ENCODE assay signal across 25 cellular contexts in genomic region chr3:171227828-171228227, GRCh38.
A peak's percentile ranks its signal among the peaks of the same experiment; 100 is the strongest.
DNase-seq lines count a peak whose midpoint lies in the region; ATAC-seq and TF ChIP-seq lines count a peak whose summit lies in the region.
"Had no signal": no experiment of that assay in that cellular context is flagged by ENCODE, and none has a peak within 500 bp of the region (broad histone marks: within the 10 kb centered on the region; RNA-seq: fewer than 3 reads in every experiment).

No MANE protein-coding gene starts in this region.

- no peak for TF ChIP-seq CTCF in CD8-positive, alpha-beta T cell (IDR thresholded peaks at IDR 0.05)
- no peak for TF ChIP-seq CTCF in HEK293 (tag by site-specific recombination; IDR thresholded peaks at IDR 0.05)

- CTCF ChIA-PET in CD8-positive, alpha-beta T cell (lab: Charles Lee): no interaction called here
- CTCF ChIA-PET in HEK293 (lab: Yijun Ruan, JAX): interaction anchor here (0.6 kb wide), 2 partner anchors 62 to 926 kb away, joined by 3 read pairs; no protein-coding TSS in a partner anchor

- POLR2A ChIA-PET in CD8-positive, alpha-beta T cell (lab: Charles Lee): interaction anchor here (0.6 kb wide), 1 partner anchor 63 kb away, joined by 4 read pairs; no protein-coding TSS in a partner anchor
- POLR2A ChIA-PET in HEK293 (lab: Yijun Ruan, JAX): no interaction called here

- H3K9me3 ChIP-seq in CD8-positive, alpha-beta T cell (ENCODE audit: low read length): no peaks in the 10 kb centered on the region
- no peaks in the 10 kb centered on the region for H3K9me3 ChIP-seq in HEK293 (ENCODE audit: control insufficient read depth, insufficient read depth, low read depth, low read length)
- H3K9me3 ChIP-seq: A549, BE2C, Caco-2 had no signal

- intact Hi-C loops in CD8-positive, alpha-beta T cell (cut with DNase I, micrococcal nuclease): loop anchor here in 1 of 2 experiments (10.0 kb wide), 1 partner anchor 47 kb away; no protein-coding TSS in a partner anchor
- intact Hi-C loops in activated T-helper 2 cell treated with anti-CD3 and anti-CD28 coated beads, Interferon-gamma antibody, Interleukin-2, Interleukin-4, amounts not matched to agents 10 μg/mL and 5 μg/mL and 100 μg/mL, durations not matched to agents 14 hours and 24 hours and 36 hours (cut with micrococcal nuclease): loop anchor here (5.0 kb wide), 1 partner anchor 39 kb away; no protein-coding TSS in a partner anchor
- intact Hi-C loops in posterior cingulate gyrus (cut with DNase I): no loop called here

- no peaks in the 10 kb centered on the region for H3K27me3 ChIP-seq in CD8-positive, alpha-beta T cell (ENCODE audit: insufficient read depth, low read length)
- H3K27me3 ChIP-seq: BE2C had no signal

- no peak for ATAC-seq in CD8-positive, alpha-beta T cell
- ATAC-seq: A549, GM23338, HCT116 had no signal

- H3K36me3 ChIP-seq in CD8-positive, alpha-beta T cell (ENCODE audit: insufficient read depth, low read length): no peaks in the 10 kb centered on the region
- peaks cover 0 to 3% of the 10 kb centered on the region in 2 experiments; a peak in 1 of 3 replicates for H3K36me3 ChIP-seq in HEK293 (ENCODE audit: control insufficient read depth in 2 of 2, insufficient read depth in 1 of 2, low read length in 2 of 2)
- H3K36me3 ChIP-seq: BE2C had no signal

- peaks cover 14% of the 10 kb centered on the region for H3K4me1 ChIP-seq in CD8-positive, alpha-beta T cell (ENCODE audit: insufficient read depth, low read length)
- peaks cover 10% of the 10 kb centered on the region for H3K4me1 ChIP-seq in HEK293 (ENCODE audit: control insufficient read depth, insufficient read depth, low read length)
- H3K4me1 ChIP-seq: A549, Caco-2 had no signal

- no peak overlapping the region for H3K4me3 ChIP-seq in CD8-positive, alpha-beta T cell (ENCODE audit: low read depth, low read length)
- H3K4me3 ChIP-seq in HEK293 (ENCODE audit: low read depth, low read length): no peak overlapping the region
- H3K4me3 ChIP-seq: A549; BLaER1 treated with 17β-estradiol and CSF1 and Interleukin-3, amounts not matched to agents 10 nM and 100 nM; GM23338 had no signal

- H3K9me3 Mint-ChIP-seq in activated naive CD8-positive, alpha-beta T cell (ENCODE audit: low read depth): peaks cover 9% of the 10 kb centered on the region
- H3K9me3 Mint-ChIP-seq in activated naive CD8-positive, alpha-beta T cell treated with anti-CD3 and anti-CD28 coated beads for 36 hours: peaks cover 9% of the 10 kb centered on the region
- peaks cover 13% of the 10 kb centered on the region for H3K9me3 Mint-ChIP-seq in CD8-positive, alpha-beta T cell
- peaks cover 34% of the 10 kb centered on the region for H3K9me3 Mint-ChIP-seq in activated T-helper 2 cell treated with anti-CD3 and anti-CD28 coated beads, Interferon-gamma antibody, Interleukin-2, Interleukin-4, amounts not matched to agents 10 μg/mL and 5 μg/mL and 100 μg/mL, durations not matched to agents 14 hours and 24 hours and 36 hours
- H3K9me3 Mint-ChIP-seq: HFFc6 had no signal

- peaks cover 19% of the 10 kb centered on the region for H3K36me3 Mint-ChIP-seq in activated naive CD8-positive, alpha-beta T cell
- H3K36me3 Mint-ChIP-seq in activated naive CD8-positive, alpha-beta T cell treated with anti-CD3 and anti-CD28 coated beads for 36 hours: peaks cover 35% of the 10 kb centered on the region
- peaks cover 39% of the 10 kb centered on the region for H3K36me3 Mint-ChIP-seq in CD8-positive, alpha-beta T cell
- peaks cover 54% of the 10 kb centered on the region for H3K36me3 Mint-ChIP-seq in activated T-helper 2 cell treated with anti-CD3 and anti-CD28 coated beads, Interferon-gamma antibody, Interleukin-2, Interleukin-4, amounts not matched to agents 10 μg/mL and 5 μg/mL and 100 μg/mL, durations not matched to agents 14 hours and 24 hours and 36 hours (ENCODE audit: low read depth)
- H3K36me3 Mint-ChIP-seq: CD14-positive monocyte had no signal

- peak overlapping the region; percentile 24 for H3K27ac Mint-ChIP-seq in activated naive CD8-positive, alpha-beta T cell
- no peak overlapping the region for H3K27ac Mint-ChIP-seq in activated naive CD8-positive, alpha-beta T cell treated with anti-CD3 and anti-CD28 coated beads for 36 hours
- H3K27ac Mint-ChIP-seq in CD8-positive, alpha-beta T cell: peak overlapping the region; percentile 6
- H3K27ac Mint-ChIP-seq in activated T-helper 2 cell treated with anti-CD3 and anti-CD28 coated beads, Interferon-gamma antibody, Interleukin-2, Interleukin-4, amounts not matched to agents 10 μg/mL and 5 μg/mL and 100 μg/mL, durations not matched to agents 14 hours and 24 hours and 36 hours: peak overlapping the region; percentile 17
- H3K27ac Mint-ChIP-seq: CD14-positive monocyte, GM23338, H9, HFFc6 had no signal

- H3K4me3 Mint-ChIP-seq in activated naive CD8-positive, alpha-beta T cell: no peak overlapping the region
- no peak overlapping the region for H3K4me3 Mint-ChIP-seq in activated naive CD8-positive, alpha-beta T cell treated with anti-CD3 and anti-CD28 coated beads for 36 hours
- no peak overlapping the region for H3K4me3 Mint-ChIP-seq in CD8-positive, alpha-beta T cell
- H3K4me3 Mint-ChIP-seq in activated T-helper 2 cell treated with anti-CD3 and anti-CD28 coated beads, Interferon-gamma antibody, Interleukin-2, Interleukin-4, amounts not matched to agents 10 μg/mL and 5 μg/mL and 100 μg/mL, durations not matched to agents 14 hours and 24 hours and 36 hours (ENCODE audit: low read depth): no peak overlapping the region
- H3K4me3 Mint-ChIP-seq: CD14-positive monocyte; CD4-positive, alpha-beta memory T cell; GM23338; H9; HFFc6 had no signal

- DNase-seq in activated naive CD8-positive, alpha-beta T cell treated with anti-CD3 and anti-CD28 coated beads for 36 hours: no peak
- no peak for DNase-seq in CD8-positive, alpha-beta T cell
- DNase-seq in activated T-helper 2 cell treated with anti-CD3 and anti-CD28 coated beads, Interferon-gamma antibody, Interleukin-2, Interleukin-4, amounts not matched to agents 10 μg/mL and 5 μg/mL and 100 μg/mL, durations not matched to agents 14 hours and 24 hours and 36 hours (ENCODE audit: low spot score): no peak
- no peak for DNase-seq in NCI-H2171 (lab: John Stamatoyannopoulos, UW)
- no peak for DNase-seq in posterior cingulate gyrus
- no peak for DNase-seq in NCI-H1092 (lab: John Stamatoyannopoulos, UW)
- DNase-seq: 8988T; ACHN; AML-193; BE2C; Caco-2; CD4-positive, alpha-beta memory T cell; DMS 273 treated with DMSO at 0.1 percent for 48 hours; DMS79; EL; GDM1; H9; HFFc6 had no signal

- H3K27ac ChIP-seq in CD8-positive, alpha-beta T cell (ENCODE audit: low read depth, low read length): no peak overlapping the region
- no peak overlapping the region for H3K27ac ChIP-seq in HEK293 (ENCODE audit: extremely low read depth, low read depth, low read length)
- H3K27ac ChIP-seq: A549; BLaER1 treated with 17β-estradiol and CSF1 and Interleukin-3, amounts not matched to agents 10 nM and 100 nM had no signal

- H3K4me1 Mint-ChIP-seq in activated naive CD8-positive, alpha-beta T cell (ENCODE audit: low read depth): peaks cover 52% of the 10 kb centered on the region
- peaks cover 37% of the 10 kb centered on the region for H3K4me1 Mint-ChIP-seq in activated naive CD8-positive, alpha-beta T cell treated with anti-CD3 and anti-CD28 coated beads for 36 hours
- H3K4me1 Mint-ChIP-seq in CD8-positive, alpha-beta T cell (ENCODE audit: low read depth): peaks cover 52% of the 10 kb centered on the region
- peaks cover 55% of the 10 kb centered on the region for H3K4me1 Mint-ChIP-seq in activated T-helper 2 cell treated with anti-CD3 and anti-CD28 coated beads, Interferon-gamma antibody, Interleukin-2, Interleukin-4, amounts not matched to agents 10 μg/mL and 5 μg/mL and 100 μg/mL, durations not matched to agents 14 hours and 24 hours and 36 hours (ENCODE audit: low read depth)
- H3K4me1 Mint-ChIP-seq: CD14-positive monocyte had no signal

- no peaks in the 10 kb centered on the region for H3K27me3 Mint-ChIP-seq in activated naive CD8-positive, alpha-beta T cell
- no peaks in the 10 kb centered on the region for H3K27me3 Mint-ChIP-seq in activated naive CD8-positive, alpha-beta T cell treated with anti-CD3 and anti-CD28 coated beads for 36 hours
- no peaks in the 10 kb centered on the region for H3K27me3 Mint-ChIP-seq in CD8-positive, alpha-beta T cell (ENCODE audit: low read depth)
- no peaks in the 10 kb centered on the region for H3K27me3 Mint-ChIP-seq in activated T-helper 2 cell treated with anti-CD3 and anti-CD28 coated beads, Interferon-gamma antibody, Interleukin-2, Interleukin-4, amounts not matched to agents 10 μg/mL and 5 μg/mL and 100 μg/mL, durations not matched to agents 14 hours and 24 hours and 36 hours (ENCODE audit: low read depth)
- H3K27me3 Mint-ChIP-seq: CD4-positive, alpha-beta memory T cell had no signal

TF ChIP-seq in HEK293, 187 proteins besides CTCF, POLR2A, EP300 and RAD21:
- TF ChIP-seq SCRT1 (tag by site-specific recombination; IDR thresholded peaks at IDR 0.05; ENCODE audit: borderline replicate concordance): peak; percentile 65; the same call in 1 of the 2 replicates
- TF ChIP-seq ZNF707 (tag by site-specific recombination; IDR thresholded peaks at IDR 0.05): no peak
- peak; percentile 80 for TF ChIP-seq SCRT2 (tag by site-specific recombination; IDR thresholded peaks at IDR 0.05)
